Comparison of ENCODE assay signal across 8 cellular contexts in the genomic region with DNA sequence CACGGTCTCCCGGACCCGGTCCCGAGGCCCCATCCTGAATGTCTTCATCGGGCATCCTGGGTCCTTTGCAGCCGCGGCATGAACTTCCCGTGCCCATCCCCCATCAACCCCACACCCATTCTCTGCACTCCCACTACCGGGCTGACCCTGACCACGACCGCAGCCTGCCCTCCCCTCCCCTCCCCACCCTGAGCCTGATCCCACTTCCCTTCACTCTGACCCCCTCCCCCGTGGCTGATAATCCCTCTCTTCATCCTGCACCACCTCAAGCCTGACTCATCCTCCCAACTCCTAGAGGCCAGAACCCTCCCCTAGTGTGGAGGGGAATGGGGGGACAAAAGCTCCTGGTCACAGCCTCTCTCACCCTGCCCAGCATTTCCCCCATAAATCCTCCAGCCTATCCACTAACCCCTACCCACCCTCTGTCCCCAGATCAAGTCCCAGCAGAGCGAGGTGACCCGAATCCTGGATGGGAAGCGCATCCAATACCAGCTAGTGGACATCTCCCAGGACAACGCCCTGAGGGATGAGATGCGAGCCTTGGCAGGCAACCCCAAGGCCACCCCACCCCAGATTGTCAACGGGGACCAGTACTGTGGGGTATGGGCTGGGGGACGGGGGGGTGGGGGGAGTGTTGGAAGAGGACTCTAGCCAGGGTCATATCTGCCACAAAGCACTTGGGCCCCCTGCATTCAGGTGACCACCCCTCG. TPM values are rescaled to one million over a fixed set of nuclear protein-coding genes. Genes with fewer than 3 reads are reported as not detected.
A peak's percentile ranks its signal among the peaks of the same experiment; 100 is the strongest.
DNase-seq lines count a peak whose midpoint lies in the region; ATAC-seq and TF ChIP-seq lines count a peak whose summit lies in the region.

No MANE protein-coding gene starts in this region.

- CTCF ChIA-PET in activated CD8-positive, alpha-beta memory T cell treated with anti-CD3 and anti-CD28 coated beads, Interleukin-2, amount 10 ng/mL, durations not matched to agents 7 days and 5 days (lab: Charles Lee) = interaction anchor here (0.6 to 21.9 kb wide), 9 partner anchors 29 to 111 kb away, joined by 3 to 1010 read pairs (median 6); a partner anchor contains a TSS
- CTCF ChIA-PET in Panc1 (lab: Charles Lee) = interaction anchor here (0.8 kb wide), 2 partner anchors 31 to 111 kb away, joined by 3 to 4 read pairs; no protein-coding TSS in a partner anchor

- peaks cover 62% of the 10 kb centered on the region for H3K4me1 ChIP-seq in Panc1 (ENCODE audit: control insufficient read depth, insufficient read depth, low read length)
- peaks cover 78% of the 10 kb centered on the region for H3K4me1 ChIP-seq in mesodermal cell (ENCODE audit: control insufficient read depth, insufficient read depth, low read length, poor library complexity, severe bottlenecking)

- POLR2A ChIA-PET in Panc1 (lab: Charles Lee) = no interaction called here

- H3K27me3 ChIP-seq in Panc1 (ENCODE audit: control insufficient read depth, insufficient read depth, low read length) = no peaks in the 10 kb centered on the region

- intact Hi-C loops in Panc1 (cut with micrococcal nuclease; ENCODE audit: unreplicated experiment) = no loop called here

- no peak for TF ChIP-seq CTCF in Panc1 (IDR thresholded peaks at IDR 0.05)

- in situ Hi-C loops in Panc1 (cut with HindIII; ENCODE audit: low pct_unique_long_range_greater_than_20kb, low sequenced_read_pairs) = no loop called here

- H3K9me3 ChIP-seq in Panc1 (ENCODE audit: control insufficient read depth, insufficient read depth, low read depth, low read length) = no peaks in the 10 kb centered on the region
- H3K9me3 ChIP-seq in mesodermal cell (ENCODE audit: control insufficient read depth, low read length) = no peaks in the 10 kb centered on the region

- BruUV-seq in Panc1 (replicated peaks; lab: Mats Ljungman, UMichigan) = no TSS peak

- H3K36me3 ChIP-seq in Panc1 (ENCODE audit: control insufficient read depth, insufficient read depth, low read length) (peaks cover 10% of the 10 kb centered on the region), mesodermal cell (ENCODE audit: control insufficient read depth, insufficient read depth, low read length) (peaks cover 60% of the 10 kb centered on the region)

- no peak for ATAC-seq in activated CD8-positive, alpha-beta memory T cell treated with anti-CD3 and anti-CD28 coated beads, Interleukin-2, amount 10 ng/mL, durations not matched to agents 7 days and 5 days
- peak; percentile 0; the same call in 1 of the 2 replicates for ATAC-seq in Panc1
- no peak for ATAC-seq in GM21526 (IDR thresholded peaks at IDR 0.05; ENCODE audit: low FRiP score, unreplicated experiment)
- no peak for ATAC-seq in HG02759 (IDR thresholded peaks at IDR 0.05; ENCODE audit: unreplicated experiment)

- no peaks in the 10 kb centered on the region for H3K27me3 Mint-ChIP-seq in activated CD8-positive, alpha-beta memory T cell treated with anti-CD3 and anti-CD28 coated beads, Interleukin-2, amount 10 ng/mL, durations not matched to agents 7 days and 5 days

- H3K27ac Mint-ChIP-seq in activated CD8-positive, alpha-beta memory T cell treated with anti-CD3 and anti-CD28 coated beads, Interleukin-2, amount 10 ng/mL, durations not matched to agents 7 days and 5 days = peak overlapping the region; percentile 99

- peaks cover 86% of the 10 kb centered on the region for H3K4me1 Mint-ChIP-seq in activated CD8-positive, alpha-beta memory T cell treated with anti-CD3 and anti-CD28 coated beads, Interleukin-2, amount 10 ng/mL, durations not matched to agents 7 days and 5 days

- 7 to 8% methylated on average over 12 of the region's 20 CpGs for WGBS in mesodermal cell (ENCODE audit: insufficient coverage in 2 of 2), 2 experiments

- no peaks in the 10 kb centered on the region for H3K9me3 Mint-ChIP-seq in activated CD8-positive, alpha-beta memory T cell treated with anti-CD3 and anti-CD28 coated beads, Interleukin-2, amount 10 ng/mL, durations not matched to agents 7 days and 5 days (ENCODE audit: low read depth)

- H3K4me3 Mint-ChIP-seq in activated CD8-positive, alpha-beta memory T cell treated with anti-CD3 and anti-CD28 coated beads, Interleukin-2, amount 10 ng/mL, durations not matched to agents 7 days and 5 days = peak overlapping the region; percentile 89

- H3K4me3 ChIP-seq in Panc1 (ENCODE audit: low read depth in 2 of 2, low read length in 2 of 2) = peak overlapping the region; percentile 78
- peak overlapping the region; percentile 82 for H3K4me3 ChIP-seq in mesodermal cell (ENCODE audit: extremely low read depth, insufficient read depth, low read length, poor library complexity, severe bottlenecking)

- DNase-seq in activated CD8-positive, alpha-beta memory T cell treated with anti-CD3 and anti-CD28 coated beads, Interleukin-2, amount 10 ng/mL, durations not matched to agents 7 days and 5 days = peak; percentile 67
- no peak for DNase-seq in activated CD8-positive, alpha-beta memory T cell treated with anti-CD3 and anti-CD28 coated beads, Interleukin-2, amount 50 U/mL, for 48 hours
- DNase-seq in Panc1 (ENCODE audit: low read depth, low spot score) (no peak), SHP77 treated with DMSO at 0.1 percent for 48 hours (lab: John Stamatoyannopoulos, UW) (no peak)

- peaks cover 68% of the 10 kb centered on the region for H3K36me3 Mint-ChIP-seq in activated CD8-positive, alpha-beta memory T cell treated with anti-CD3 and anti-CD28 coated beads, Interleukin-2, amount 10 ng/mL, durations not matched to agents 7 days and 5 days

- peak overlapping the region; percentile 96 for H3K27ac ChIP-seq in Panc1 (ENCODE audit: low read length)
- peak overlapping the region; percentile 94 for H3K27ac ChIP-seq in cingulate gyrus (ENCODE audit: low read depth, low read length)
- peak overlapping the region; percentile 87 for H3K27ac ChIP-seq in mesodermal cell (ENCODE audit: low read depth, low read length, severe bottlenecking)

RNA-seq across cellular contexts. Expression of a gene that starts 0.6 kb away (rescaled TPM):
- total RNA-seq in activated CD8-positive, alpha-beta memory T cell treated with anti-CD3 and anti-CD28 coated beads, Interleukin-2, amount 10 ng/mL, durations not matched to agents 7 days and 5 days = 100 to 1,000 TPM; 562 to 632 TPM
- total RNA-seq in Panc1 (2021; ENCODE audit: unreplicated experiment) = 193 TPM
- 432 TPM for polyA plus RNA-seq in Panc1 (2012; ENCODE audit: insufficient read length)
- polyA plus RNA-seq in mesodermal cell (2013, experiment 1 of 2) = 398 TPM
- 334 TPM for polyA plus RNA-seq in mesodermal cell (2013, experiment 2 of 2)

RNA-seq across cellular contexts. Expression of a gene that starts 25.9 kb away (rescaled TPM):
- total RNA-seq in activated CD8-positive, alpha-beta memory T cell treated with anti-CD3 and anti-CD28 coated beads, Interleukin-2, amount 10 ng/mL, durations not matched to agents 7 days and 5 days = 10 to 100 TPM; 27.7 to 39.3 TPM
- total RNA-seq in Panc1 (2021; ENCODE audit: unreplicated experiment) = 23.7 TPM
- polyA plus RNA-seq in Panc1 (2012; ENCODE audit: insufficient read length) = 18.4 TPM
- 10.6 TPM for polyA plus RNA-seq in mesodermal cell (2013, experiment 1 of 2)
- polyA plus RNA-seq in mesodermal cell (2013, experiment 2 of 2) = 8.5 TPM

RNA-seq across cellular contexts. Expression of a gene that starts 37.3 kb away (rescaled TPM):
- 100 to 1,000 TPM; 951 to 971 TPM for total RNA-seq in activated CD8-positive, alpha-beta memory T cell treated with anti-CD3 and anti-CD28 coated beads, Interleukin-2, amount 10 ng/mL, durations not matched to agents 7 days and 5 days
- 1.6 TPM for total RNA-seq in Panc1 (2021; ENCODE audit: unreplicated experiment)
- polyA plus RNA-seq in Panc1 (2012; ENCODE audit: insufficient read length) = not detected
- polyA plus RNA-seq in mesodermal cell (2013, experiment 1 of 2) = 3.0 TPM
- polyA plus RNA-seq in mesodermal cell (2013, experiment 2 of 2) = 3.5 TPM

RNA-seq across cellular contexts. Expression of a gene that starts 46.5 kb away (rescaled TPM):
- total RNA-seq in activated CD8-positive, alpha-beta memory T cell treated with anti-CD3 and anti-CD28 coated beads, Interleukin-2, amount 10 ng/mL, durations not matched to agents 7 days and 5 days = 10 to 100 TPM; 42.0 to 56.3 TPM
- total RNA-seq in Panc1 (2021; ENCODE audit: unreplicated experiment) = 51.8 TPM
- polyA plus RNA-seq in Panc1 (2012; ENCODE audit: insufficient read length) = 25.8 TPM
- 19.4 TPM for polyA plus RNA-seq in mesodermal cell (2013, experiment 1 of 2)
- polyA plus RNA-seq in mesodermal cell (2013, experiment 2 of 2) = 18.5 TPM

Comparison
In these comparisons a context has a peak if more than half of its experiments do, and no peak if none do; other contexts are left out.
1. RNA of a gene that starts 37.3 kb away (total RNA-seq): 951 to 971 TPM in activated CD8-positive, alpha-beta memory T cell treated with anti-CD3 and anti-CD28 coated beads, Interleukin-2, amount 10 ng/mL, durations not matched to agents 7 days and 5 days; 1.6 TPM in Panc1 (single experiment); every median in the first group is over 100 times any median in the second.
2. Peak in every context shown above with its lines, with median percentiles within 50 percentile points of each other: H3K27ac ChIP-seq.